ENCODE assay signal across 1 cellular context in the genomic region with DNA sequence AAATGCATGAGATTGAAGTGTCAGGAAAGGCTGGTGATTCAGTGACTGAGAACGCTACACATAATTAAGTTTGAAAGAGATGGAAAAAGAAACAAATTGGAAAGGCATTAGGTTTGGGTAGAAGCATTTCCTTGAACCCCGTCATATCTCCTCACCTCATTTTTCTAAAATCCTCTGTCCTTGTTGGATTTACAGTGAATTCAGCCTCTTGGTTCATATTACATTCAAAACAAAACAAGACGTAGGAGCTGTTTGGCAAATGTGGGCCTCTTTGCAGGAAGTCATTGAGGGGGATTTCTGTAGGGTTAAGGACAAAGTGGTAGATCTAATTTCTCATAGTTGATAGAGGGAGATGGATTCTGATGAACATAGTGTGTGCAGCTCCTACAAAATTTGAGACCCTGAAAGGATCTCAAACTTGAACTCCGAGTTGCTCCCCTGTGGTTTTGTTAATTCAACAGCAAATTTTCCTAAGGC.
TF ChIP-seq lines count a peak whose summit lies in the region.

No MANE protein-coding gene starts in this region.

TF ChIP-seq in SK-N-SH, 30 proteins besides CTCF, POLR2A, EP300 and RAD21 (continued from another document):
- TF ChIP-seq, protein P1, sequence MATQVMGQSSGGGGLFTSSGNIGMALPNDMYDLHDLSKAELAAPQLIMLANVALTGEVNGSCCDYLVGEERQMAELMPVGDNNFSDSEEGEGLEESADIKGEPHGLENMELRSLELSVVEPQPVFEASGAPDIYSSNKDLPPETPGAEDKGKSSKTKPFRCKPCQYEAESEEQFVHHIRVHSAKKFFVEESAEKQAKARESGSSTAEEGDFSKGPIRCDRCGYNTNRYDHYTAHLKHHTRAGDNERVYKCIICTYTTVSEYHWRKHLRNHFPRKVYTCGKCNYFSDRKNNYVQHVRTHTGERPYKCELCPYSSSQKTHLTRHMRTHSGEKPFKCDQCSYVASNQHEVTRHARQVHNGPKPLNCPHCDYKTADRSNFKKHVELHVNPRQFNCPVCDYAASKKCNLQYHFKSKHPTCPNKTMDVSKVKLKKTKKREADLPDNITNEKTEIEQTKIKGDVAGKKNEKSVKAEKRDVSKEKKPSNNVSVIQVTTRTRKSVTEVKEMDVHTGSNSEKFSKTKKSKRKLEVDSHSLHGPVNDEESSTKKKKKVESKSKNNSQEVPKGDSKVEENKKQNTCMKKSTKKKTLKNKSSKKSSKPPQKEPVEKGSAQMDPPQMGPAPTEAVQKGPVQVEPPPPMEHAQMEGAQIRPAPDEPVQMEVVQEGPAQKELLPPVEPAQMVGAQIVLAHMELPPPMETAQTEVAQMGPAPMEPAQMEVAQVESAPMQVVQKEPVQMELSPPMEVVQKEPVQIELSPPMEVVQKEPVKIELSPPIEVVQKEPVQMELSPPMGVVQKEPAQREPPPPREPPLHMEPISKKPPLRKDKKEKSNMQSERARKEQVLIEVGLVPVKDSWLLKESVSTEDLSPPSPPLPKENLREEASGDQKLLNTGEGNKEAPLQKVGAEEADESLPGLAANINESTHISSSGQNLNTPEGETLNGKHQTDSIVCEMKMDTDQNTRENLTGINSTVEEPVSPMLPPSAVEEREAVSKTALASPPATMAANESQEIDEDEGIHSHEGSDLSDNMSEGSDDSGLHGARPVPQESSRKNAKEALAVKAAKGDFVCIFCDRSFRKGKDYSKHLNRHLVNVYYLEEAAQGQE (IDR thresholded peaks at IDR 0.05; ENCODE audit: low read depth, low read length): no peak
- no peak for TF ChIP-seq CHD2 (IDR thresholded peaks at IDR 0.05; ENCODE audit: low read length, partially characterized antibody)
- no peak for TF ChIP-seq FOXJ3 (CRISPR knock-in tag; IDR thresholded peaks at IDR 0.05)
- no peak for TF ChIP-seq ELF1 (IDR thresholded peaks at IDR 0.05)
- no peak for TF ChIP-seq TEAD4 (IDR thresholded peaks at IDR 0.05; ENCODE audit: borderline replicate concordance, insufficient read depth)
- TF ChIP-seq GABPA (IDR thresholded peaks at IDR 0.05; ENCODE audit: low read depth): no peak
